Comparison of ENCODE assay signal across 11 cellular contexts in genomic region chr19:55285225-55285890, GRCh38. TPM values are rescaled to one million over a fixed set of nuclear protein-coding genes. Genes with fewer than 3 reads are reported as not detected.
A peak's percentile ranks its signal among the peaks of the same experiment; 100 is the strongest.
DNase-seq lines count a peak whose midpoint lies in the region; ATAC-seq, FAIRE-seq and TF ChIP-seq lines count a peak whose summit lies in the region.
"Had no signal": no experiment of that assay in that cellular context is flagged by ENCODE, and none has a peak within 500 bp of the region (broad histone marks: within the 10 kb centered on the region; RNA-seq: fewer than 3 reads in every experiment).

No MANE protein-coding gene starts in this region.

- CTCF ChIA-PET in HepG2 (lab: Yijun Ruan, JAX; ENCODE audit: low intra/inter-chr PET ratio, low total read pairs) = no interaction called here

- intact Hi-C loops in HepG2 (cut with micrococcal nuclease; ENCODE audit: unreplicated experiment) (no loop called here), right lobe of liver (cut with DNase I) (no loop called here)

- in situ Hi-C loops in HepG2 (cut with HindIII; ENCODE audit: extremely low pct_ligation_motif_present, low pct_unique_long_range_greater_than_20kb) = no loop called here
- in situ Hi-C loops in brain microvascular endothelial cell (cut with HindIII; ENCODE audit: low pct_ligation_motif_present, low sequenced_read_pairs) = no loop called here

- ATAC-seq in HepG2 (peak; percentile 54), right lobe of liver (no peak), GM21526 (IDR thresholded peaks at IDR 0.05; ENCODE audit: low FRiP score, unreplicated experiment) (no peak)

- peaks cover 0 to 29% of the 10 kb centered on the region in 2 experiments; a peak in 4 of 5 replicates for H3K27me3 ChIP-seq in HepG2 (ENCODE audit: control insufficient read depth in 1 of 2, insufficient read depth in 2 of 2, low read length in 2 of 2)
- no peaks in the 10 kb centered on the region for H3K27me3 ChIP-seq in right lobe of liver
- H3K27me3 ChIP-seq in brain microvascular endothelial cell (replicated peaks) = no peaks in the 10 kb centered on the region
- H3K27me3 ChIP-seq: ovary, Peyer's patch had no signal

- H3K36me3 ChIP-seq in HepG2 (replicated peaks in 1 of 2; ENCODE audit: control insufficient read depth in 1 of 2, insufficient read depth in 2 of 2, low read length in 2 of 2) (no peaks in the 10 kb centered on the region), right lobe of liver (no peaks in the 10 kb centered on the region), brain microvascular endothelial cell (replicated peaks) (peaks cover 6% of the 10 kb centered on the region), mesodermal cell (ENCODE audit: control insufficient read depth, insufficient read depth, low read length) (peaks cover 37% of the 10 kb centered on the region)
- H3K36me3 ChIP-seq: ovary, Peyer's patch had no signal

- TF ChIP-seq CTCF in HepG2 (CRISPR knock-in tag; IDR thresholded peaks at IDR 0.05) = no peak
- no peak for TF ChIP-seq CTCF in right lobe of liver (IDR thresholded peaks at IDR 0.05)
- no peak for TF ChIP-seq CTCF in brain microvascular endothelial cell (IDR thresholded peaks at IDR 0.05; ENCODE audit: low read depth, low read length, missing control alignments)

- H4K20me1 ChIP-seq in HepG2 (ENCODE audit: insufficient read depth, low read length) = no peaks in the 10 kb centered on the region

- whole genome bisulfite sequencing in HepG2 (ENCODE audit: low lambda C conversion rate) = 8% methylated on average over 15 of the region's 18 CpGs
- 43% methylated on average over 8 of the region's 18 CpGs for WGBS in right lobe of liver (ENCODE audit: insufficient coverage, low coverage, low lambda C conversion rate, missing lambda C conversion rate)
- 71 to 75% methylated on average over 10 to 15 of the region's 18 CpGs for WGBS in mesodermal cell (ENCODE audit: insufficient coverage in 2 of 2), 2 experiments

- FAIRE-seq in HepG2 (lab: Jason Lieb, UNC) = no peak

- no peaks in the 10 kb centered on the region for H3K79me2 ChIP-seq in HepG2 (ENCODE audit: insufficient read depth, low read length)

- TF ChIP-seq RAD21 in HepG2 (CRISPR knock-in tag; IDR thresholded peaks at IDR 0.05) = no peak

- H3K9ac ChIP-seq in HepG2 (ENCODE audit: insufficient read depth, low read depth, low read length) = no peak overlapping the region

- TF ChIP-seq POLR2A in HepG2 (IDR thresholded peaks at IDR 0.05; ENCODE audit: insufficient read depth in 1 of 2, low read depth in 2 of 2, low read length in 2 of 2) = no peak
- no peak for TF ChIP-seq POLR2A in right lobe of liver (IDR thresholded peaks at IDR 0.05)

- no TSS peak for BruUV-seq in HepG2 (replicated peaks; lab: Mats Ljungman, UMichigan)

- no peak overlapping the region; the same call in 1 of the 2 replicates for H3K4me2 ChIP-seq in HepG2 (ENCODE audit: low read depth, low read length)

- H3K27ac ChIP-seq in HepG2 (ENCODE audit: extremely low read length, insufficient read depth, low read length) (no peak overlapping the region), right lobe of liver (no peak overlapping the region), brain microvascular endothelial cell (no peak overlapping the region), mesodermal cell (ENCODE audit: low read depth, low read length, severe bottlenecking) (peak overlapping the region; percentile 16)

- H2AFZ ChIP-seq in HepG2 (ENCODE audit: low read length) = no peak overlapping the region

- H3K9me3 ChIP-seq in HepG2 (ENCODE audit: low read length) (no peaks in the 10 kb centered on the region), right lobe of liver (no peaks in the 10 kb centered on the region), mesodermal cell (ENCODE audit: control insufficient read depth, low read length) (no peaks in the 10 kb centered on the region)
- H3K9me3 ChIP-seq: ovary, Peyer's patch had no signal

- H3K4me1 ChIP-seq in HepG2 (ENCODE audit: insufficient read depth, low read length) (peaks cover 40% of the 10 kb centered on the region), right lobe of liver (peaks cover 0 to 5% (median 0%) of the 10 kb centered on the region in 4 donors), mesodermal cell (ENCODE audit: control insufficient read depth, insufficient read depth, low read length, poor library complexity, severe bottlenecking) (peaks cover 14% of the 10 kb centered on the region)

- H3K4me3 ChIP-seq in HepG2 (replicated peaks in 1 of 3; ENCODE audit: insufficient read depth in 1 of 3, low read depth in 2 of 3, low read length in 3 of 3) (peak overlapping the region in 1 of 3 experiments; percentile 40; a peak in 1 of 6 replicates), right lobe of liver (no peak overlapping the region), brain microvascular endothelial cell (ENCODE audit: low read depth, low read length) (peak overlapping the region; percentile 29), mesodermal cell (ENCODE audit: extremely low read depth, insufficient read depth, low read length, poor library complexity, severe bottlenecking) (peak overlapping the region; percentile 50)

- no peak for TF ChIP-seq EP300 in HepG2 (IDR thresholded peaks at IDR 0.05; ENCODE audit: low read depth in 2 of 2, low read length in 2 of 2)
- no peak for TF ChIP-seq EP300 in HepG2 (CRISPR knock-in tag; IDR thresholded peaks at IDR 0.05; ENCODE audit: borderline replicate concordance)

- DNase-seq in HepG2 (ENCODE audit: low spot score) = no peak
- no peak for DNase-seq in right lobe of liver
- DNase-seq in brain microvascular endothelial cell = no peak
- no peak for DNase-seq in NCI-H1417 (lab: John Stamatoyannopoulos, UW)
- no peak for DNase-seq in effector CD4-positive, alpha-beta T cell
- DNase-seq in NCI-H146 (lab: John Stamatoyannopoulos, UW) = no peak
- DNase-seq: activated CD8-positive, alpha-beta memory T cell treated with anti-CD3 and anti-CD28 coated beads, Interleukin-2, amount 50 U/mL, for 4 hours; ovary; Peyer's patch had no signal

- POLR2A ChIA-PET in HepG2 (lab: Yijun Ruan, JAX) = no interaction called here

RNA-seq across cellular contexts. Expression of gene BRSK1, which starts 1.6 kb away (rescaled TPM):
- total RNA-seq in HepG2 (2016; rRNA removed; fragmentation: Illumina TruSeq; extraction: Trizol) (0.18 TPM in 1 of 2 replicates, not detected in the other), right lobe of liver (under 1 TPM in 3 of 6 experiments, not detected in 3; 0.20 to 0.29 (median 0.24) TPM)
- not detected in 2 replicates for total RNA-seq in HepG2 (2016; cell fraction: cytosol; rRNA removed; fragmentation: Illumina TruSeq; extraction: Trizol; ENCODE audit: low read depth)
- 0.19 TPM in 1 of 2 replicates, not detected in the other for total RNA-seq in HepG2 (2016; cell fraction: insoluble cytoplasmic fraction; rRNA removed; fragmentation: Illumina TruSeq; extraction: Trizol)
- 0.10 and 0.25 TPM in 2 replicates for total RNA-seq in HepG2 (2016; cell fraction: membrane; rRNA removed; fragmentation: Illumina TruSeq; extraction: Trizol)
- 0.60 TPM in 1 of 2 replicates, not detected in the other for total RNA-seq in HepG2 (2016; cell fraction: nucleus; rRNA removed; fragmentation: Illumina TruSeq; extraction: Trizol)
- 1.2 and 1.9 TPM in 2 replicates for polyA plus RNA-seq in HepG2 (2011; rRNA removed)
- polyA plus RNA-seq in HepG2 (2011; cell fraction: cytosol; rRNA removed) = 0.75 and 1.1 TPM in 2 replicates
- polyA plus RNA-seq in HepG2 (2011; cell fraction: nucleus; rRNA removed) = 8.1 and 12.7 TPM in 2 replicates
- polyA plus RNA-seq in HepG2 (2012) = 0.74 and 1.1 TPM in 2 replicates
- polyA plus RNA-seq in HepG2 (2016; cell fraction: cytosol; fragmentation: Illumina TruSeq; extraction: Trizol; ENCODE audit: low read depth) = 0.14 and 0.17 TPM in 2 replicates
- polyA plus RNA-seq in HepG2 (2016; cell fraction: insoluble cytoplasmic fraction; fragmentation: Illumina TruSeq; extraction: Trizol; ENCODE audit: low read depth) = 0.20 and 0.44 TPM in 2 replicates
- polyA plus RNA-seq in HepG2 (2016; cell fraction: membrane; fragmentation: Illumina TruSeq; extraction: Trizol; ENCODE audit: low read depth) = 0.09 and 0.25 TPM in 2 replicates
- polyA plus RNA-seq in HepG2 (2016; cell fraction: nucleus; fragmentation: Illumina TruSeq; extraction: Trizol; ENCODE audit: insufficient read depth, low read depth) = 0.68 and 0.79 TPM in 2 replicates
- 0.72 and 1.3 TPM in 2 replicates for polyA minus RNA-seq in HepG2 (2011; rRNA and poly(A)+ RNA removed; ENCODE audit: low replicate concordance)
- polyA minus RNA-seq in HepG2 (2011; cell fraction: cytosol; rRNA and poly(A)+ RNA removed) = not detected in 2 replicates
- polyA minus RNA-seq in HepG2 (2011; cell fraction: nucleus; rRNA and poly(A)+ RNA removed) = 1.0 and 1.2 TPM in 2 replicates
- polyA plus RNA-seq in mesodermal cell (2013, experiment 1 of 2) = 40.5 TPM
- 29.6 TPM for polyA plus RNA-seq in mesodermal cell (2013, experiment 2 of 2)

RNA-seq across cellular contexts. Expression of gene HSPBP1, which starts 5.4 kb away (rescaled TPM):
- 33.7 and 35.9 TPM in 2 replicates for total RNA-seq in HepG2 (2016; rRNA removed; fragmentation: Illumina TruSeq; extraction: Trizol)
- total RNA-seq in HepG2 (2016; cell fraction: cytosol; rRNA removed; fragmentation: Illumina TruSeq; extraction: Trizol; ENCODE audit: low read depth) = 3.9 TPM in 2 replicates
- 32.9 and 34.5 TPM in 2 replicates for total RNA-seq in HepG2 (2016; cell fraction: insoluble cytoplasmic fraction; rRNA removed; fragmentation: Illumina TruSeq; extraction: Trizol)
- total RNA-seq in HepG2 (2016; cell fraction: membrane; rRNA removed; fragmentation: Illumina TruSeq; extraction: Trizol) = 8.1 and 8.5 TPM in 2 replicates
- total RNA-seq in HepG2 (2016; cell fraction: nucleus; rRNA removed; fragmentation: Illumina TruSeq; extraction: Trizol) = 14.3 and 15.8 TPM in 2 replicates
- 22.3 and 25.7 TPM in 2 replicates for polyA plus RNA-seq in HepG2 (2011; rRNA removed)
- 19.2 and 35.4 TPM in 2 replicates for polyA plus RNA-seq in HepG2 (2011; cell fraction: cytosol; rRNA removed)
- 19.5 and 22.1 TPM in 2 replicates for polyA plus RNA-seq in HepG2 (2011; cell fraction: nucleus; rRNA removed)
- 14.9 and 21.2 TPM in 2 replicates for polyA plus RNA-seq in HepG2 (2012)
- 5.6 and 5.7 TPM in 2 replicates for polyA plus RNA-seq in HepG2 (2016; cell fraction: cytosol; fragmentation: Illumina TruSeq; extraction: Trizol; ENCODE audit: low read depth)
- polyA plus RNA-seq in HepG2 (2016; cell fraction: insoluble cytoplasmic fraction; fragmentation: Illumina TruSeq; extraction: Trizol; ENCODE audit: low read depth) = 53.4 and 56.0 TPM in 2 replicates
- polyA plus RNA-seq in HepG2 (2016; cell fraction: membrane; fragmentation: Illumina TruSeq; extraction: Trizol; ENCODE audit: low read depth) = 8.9 and 9.7 TPM in 2 replicates
- polyA plus RNA-seq in HepG2 (2016; cell fraction: nucleus; fragmentation: Illumina TruSeq; extraction: Trizol; ENCODE audit: insufficient read depth, low read depth) = 26.8 and 27.6 TPM in 2 replicates
- 33.2 and 42.3 TPM in 2 replicates for polyA minus RNA-seq in HepG2 (2011; rRNA and poly(A)+ RNA removed; ENCODE audit: low replicate concordance)
- 15.9 and 23.8 TPM in 2 replicates for polyA minus RNA-seq in HepG2 (2011; cell fraction: cytosol; rRNA and poly(A)+ RNA removed)
- 4.6 and 6.1 TPM in 2 replicates for polyA minus RNA-seq in HepG2 (2011; cell fraction: nucleus; rRNA and poly(A)+ RNA removed)
- 10 to 100 TPM; 11.3 to 28.3 (median 15.6) TPM for total RNA-seq in right lobe of liver
- polyA plus RNA-seq in mesodermal cell (2013, experiment 1 of 2) = 41.2 TPM
- 36.0 TPM for polyA plus RNA-seq in mesodermal cell (2013, experiment 2 of 2)

RNA-seq across cellular contexts. Expression of gene PPP6R1, which starts 26.5 kb away (rescaled TPM):
- total RNA-seq in HepG2 (2016; rRNA removed; fragmentation: Illumina TruSeq; extraction: Trizol) (23.0 and 25.8 TPM in 2 replicates), right lobe of liver (10 to 100 TPM; 26.4 to 39.6 (median 30.2) TPM)
- 6.5 and 7.1 TPM in 2 replicates for total RNA-seq in HepG2 (2016; cell fraction: cytosol; rRNA removed; fragmentation: Illumina TruSeq; extraction: Trizol; ENCODE audit: low read depth)
- total RNA-seq in HepG2 (2016; cell fraction: insoluble cytoplasmic fraction; rRNA removed; fragmentation: Illumina TruSeq; extraction: Trizol) = 18.2 and 27.7 TPM in 2 replicates
- 22.9 and 23.1 TPM in 2 replicates for total RNA-seq in HepG2 (2016; cell fraction: membrane; rRNA removed; fragmentation: Illumina TruSeq; extraction: Trizol)
- total RNA-seq in HepG2 (2016; cell fraction: nucleus; rRNA removed; fragmentation: Illumina TruSeq; extraction: Trizol) = 20.2 and 25.1 TPM in 2 replicates
- polyA plus RNA-seq in HepG2 (2011; rRNA removed) = 54.0 and 75.7 TPM in 2 replicates
- 44.7 and 48.8 TPM in 2 replicates for polyA plus RNA-seq in HepG2 (2011; cell fraction: cytosol; rRNA removed)
- 190 and 211 TPM in 2 replicates for polyA plus RNA-seq in HepG2 (2011; cell fraction: nucleus; rRNA removed)
- polyA plus RNA-seq in HepG2 (2012) = 51.7 and 56.8 TPM in 2 replicates
- polyA plus RNA-seq in HepG2 (2016; cell fraction: cytosol; fragmentation: Illumina TruSeq; extraction: Trizol; ENCODE audit: low read depth) = 8.4 and 9.7 TPM in 2 replicates
- 27.5 and 36.1 TPM in 2 replicates for polyA plus RNA-seq in HepG2 (2016; cell fraction: insoluble cytoplasmic fraction; fragmentation: Illumina TruSeq; extraction: Trizol; ENCODE audit: low read depth)
- polyA plus RNA-seq in HepG2 (2016; cell fraction: membrane; fragmentation: Illumina TruSeq; extraction: Trizol; ENCODE audit: low read depth) = 20.6 and 23.5 TPM in 2 replicates
- 73.4 and 77.9 TPM in 2 replicates for polyA plus RNA-seq in HepG2 (2016; cell fraction: nucleus; fragmentation: Illumina TruSeq; extraction: Trizol; ENCODE audit: insufficient read depth, low read depth)
- 112 and 140 TPM in 2 replicates for polyA minus RNA-seq in HepG2 (2011; rRNA and poly(A)+ RNA removed; ENCODE audit: low replicate concordance)
- 48.9 and 57.3 TPM in 2 replicates for polyA minus RNA-seq in HepG2 (2011; cell fraction: cytosol; rRNA and poly(A)+ RNA removed)
- polyA minus RNA-seq in HepG2 (2011; cell fraction: nucleus; rRNA and poly(A)+ RNA removed) = 48.9 and 67.0 TPM in 2 replicates
- polyA plus RNA-seq in mesodermal cell (2013, experiment 1 of 2) = 57.5 TPM
- polyA plus RNA-seq in mesodermal cell (2013, experiment 2 of 2) = 49.2 TPM

RNA-seq across cellular contexts. Expression of gene TMEM150B, which starts 39.8 kb away (rescaled TPM):
- total RNA-seq in HepG2 (2016; rRNA removed; fragmentation: Illumina TruSeq; extraction: Trizol) (0.74 and 1.3 TPM in 2 replicates), right lobe of liver (1 to 10 TPM; 1.1 to 5.6 (median 2.2) TPM)
- total RNA-seq in HepG2 (2016; cell fraction: cytosol; rRNA removed; fragmentation: Illumina TruSeq; extraction: Trizol; ENCODE audit: low read depth) = 0.79 and 1.0 TPM in 2 replicates
- 0.70 and 1.0 TPM in 2 replicates for total RNA-seq in HepG2 (2016; cell fraction: insoluble cytoplasmic fraction; rRNA removed; fragmentation: Illumina TruSeq; extraction: Trizol)
- total RNA-seq in HepG2 (2016; cell fraction: membrane; rRNA removed; fragmentation: Illumina TruSeq; extraction: Trizol) = 0.62 and 0.77 TPM in 2 replicates
- total RNA-seq in HepG2 (2016; cell fraction: nucleus; rRNA removed; fragmentation: Illumina TruSeq; extraction: Trizol) = 0.84 and 1.5 TPM in 2 replicates
- 1.8 and 2.9 TPM in 2 replicates for polyA plus RNA-seq in HepG2 (2011; rRNA removed)
- polyA plus RNA-seq in HepG2 (2011; cell fraction: cytosol; rRNA removed) = 2.4 and 2.5 TPM in 2 replicates
- polyA plus RNA-seq in HepG2 (2011; cell fraction: nucleus; rRNA removed) = 6.2 and 7.0 TPM in 2 replicates
- 3.3 and 3.4 TPM in 2 replicates for polyA plus RNA-seq in HepG2 (2012)
- 0.33 and 0.50 TPM in 2 replicates for polyA plus RNA-seq in HepG2 (2016; cell fraction: cytosol; fragmentation: Illumina TruSeq; extraction: Trizol; ENCODE audit: low read depth)
- 0.37 and 0.74 TPM in 2 replicates for polyA plus RNA-seq in HepG2 (2016; cell fraction: insoluble cytoplasmic fraction; fragmentation: Illumina TruSeq; extraction: Trizol; ENCODE audit: low read depth)
- polyA plus RNA-seq in HepG2 (2016; cell fraction: membrane; fragmentation: Illumina TruSeq; extraction: Trizol; ENCODE audit: low read depth) = 0.28 and 1.2 TPM in 2 replicates
- polyA plus RNA-seq in HepG2 (2016; cell fraction: nucleus; fragmentation: Illumina TruSeq; extraction: Trizol; ENCODE audit: insufficient read depth, low read depth) = 1.7 and 1.9 TPM in 2 replicates
- polyA minus RNA-seq in HepG2 (2011; rRNA and poly(A)+ RNA removed; ENCODE audit: low replicate concordance) = 5.1 TPM in 1 of 2 replicates, not detected in the other
- polyA minus RNA-seq in HepG2 (2011; cell fraction: cytosol; rRNA and poly(A)+ RNA removed) = 1.9 and 2.7 TPM in 2 replicates
- 1.4 and 1.5 TPM in 2 replicates for polyA minus RNA-seq in HepG2 (2011; cell fraction: nucleus; rRNA and poly(A)+ RNA removed)
- not detected for polyA plus RNA-seq in mesodermal cell (2013, experiment 1 of 2)
- polyA plus RNA-seq in mesodermal cell (2013, experiment 2 of 2) = not detected

RNA-seq across cellular contexts. Expression of gene KMT5C, which starts 54.3 kb away (rescaled TPM):
- 2.1 and 5.5 TPM in 2 replicates for total RNA-seq in HepG2 (2016; rRNA removed; fragmentation: Illumina TruSeq; extraction: Trizol)
- total RNA-seq in HepG2 (2016; cell fraction: cytosol; rRNA removed; fragmentation: Illumina TruSeq; extraction: Trizol; ENCODE audit: low read depth) = 1.8 and 2.2 TPM in 2 replicates
- 1.8 and 4.7 TPM in 2 replicates for total RNA-seq in HepG2 (2016; cell fraction: insoluble cytoplasmic fraction; rRNA removed; fragmentation: Illumina TruSeq; extraction: Trizol)
- 3.9 and 4.5 TPM in 2 replicates for total RNA-seq in HepG2 (2016; cell fraction: membrane; rRNA removed; fragmentation: Illumina TruSeq; extraction: Trizol)
- 5.3 and 6.2 TPM in 2 replicates for total RNA-seq in HepG2 (2016; cell fraction: nucleus; rRNA removed; fragmentation: Illumina TruSeq; extraction: Trizol)
- polyA plus RNA-seq in HepG2 (2011; rRNA removed) = 9.0 and 11.8 TPM in 2 replicates
- 6.6 and 8.7 TPM in 2 replicates for polyA plus RNA-seq in HepG2 (2011; cell fraction: cytosol; rRNA removed)
- polyA plus RNA-seq in HepG2 (2011; cell fraction: nucleus; rRNA removed) = 46.8 and 58.8 TPM in 2 replicates
- 10.0 and 13.2 TPM in 2 replicates for polyA plus RNA-seq in HepG2 (2012)
- 1.3 and 1.4 TPM in 2 replicates for polyA plus RNA-seq in HepG2 (2016; cell fraction: cytosol; fragmentation: Illumina TruSeq; extraction: Trizol; ENCODE audit: low read depth)
- polyA plus RNA-seq in HepG2 (2016; cell fraction: insoluble cytoplasmic fraction; fragmentation: Illumina TruSeq; extraction: Trizol; ENCODE audit: low read depth) = 2.6 and 4.4 TPM in 2 replicates
- polyA plus RNA-seq in HepG2 (2016; cell fraction: membrane; fragmentation: Illumina TruSeq; extraction: Trizol; ENCODE audit: low read depth) = 2.5 and 3.8 TPM in 2 replicates
- polyA plus RNA-seq in HepG2 (2016; cell fraction: nucleus; fragmentation: Illumina TruSeq; extraction: Trizol; ENCODE audit: insufficient read depth, low read depth) = 14.7 and 16.2 TPM in 2 replicates
- polyA minus RNA-seq in HepG2 (2011; rRNA and poly(A)+ RNA removed; ENCODE audit: low replicate concordance) = 9.0 and 17.8 TPM in 2 replicates
- 4.7 and 5.3 TPM in 2 replicates for polyA minus RNA-seq in HepG2 (2011; cell fraction: cytosol; rRNA and poly(A)+ RNA removed)
- 7.0 and 12.1 TPM in 2 replicates for polyA minus RNA-seq in HepG2 (2011; cell fraction: nucleus; rRNA and poly(A)+ RNA removed)
- 1 to 10 TPM; 2.3 to 5.3 (median 3.7) TPM for total RNA-seq in right lobe of liver
- 28.9 TPM for polyA plus RNA-seq in mesodermal cell (2013, experiment 1 of 2)
- 23.8 TPM for polyA plus RNA-seq in mesodermal cell (2013, experiment 2 of 2)

Comparison
In these comparisons a context has a peak if more than half of its experiments do, and no peak if none do; other contexts are left out.
1. H3K4me3 ChIP-seq: peak in brain microvascular endothelial cell (single experiment) and mesodermal cell (single experiment); none in right lobe of liver (0 of 3).